ENCODE assay signal across 8 cellular contexts in genomic region chr7:150756858-150757257, GRCh38. TPM values are rescaled to one million over a fixed set of nuclear protein-coding genes. Genes with fewer than 3 reads are reported as not detected.
DNase-seq lines count a peak whose midpoint lies in the region; ATAC-seq and TF ChIP-seq lines count a peak whose summit lies in the region.

No MANE protein-coding gene starts in this region.

- H3K4me2 ChIP-seq in Loucy (ENCODE audit: low read depth, low read length, poor library complexity, severe bottlenecking), result peak overlapping the region; percentile 80
- H3K4me2 ChIP-seq in neural progenitor cell, result no peak overlapping the region

- H2AFZ ChIP-seq in Loucy (ENCODE audit: low read length), result no peak overlapping the region
- H2AFZ ChIP-seq in neural progenitor cell (replicated peaks), result no peak overlapping the region

- no peaks in the 10 kb centered on the region for H3K9me3 ChIP-seq in Loucy (ENCODE audit: insufficient read depth, low read depth, low read length)
- H3K9me3 ChIP-seq in neural progenitor cell (ENCODE audit: low read depth), result no peaks in the 10 kb centered on the region

- H3K27me3 Mint-ChIP-seq in neural progenitor cell (ENCODE audit: insufficient read depth, low read depth), result peaks cover 4% of the 10 kb centered on the region

- H3K4me1 ChIP-seq in Loucy (ENCODE audit: insufficient read depth, low read length, poor library complexity, severe bottlenecking), result peaks cover 34% of the 10 kb centered on the region
- no peaks in the 10 kb centered on the region for H3K4me1 ChIP-seq in neural progenitor cell

- H3K4me3 ChIP-seq in Loucy (ENCODE audit: low read length, poor library complexity, severe bottlenecking), result no peak overlapping the region
- H3K4me3 ChIP-seq in neural progenitor cell, result no peak overlapping the region

- H3K9ac ChIP-seq in Loucy (ENCODE audit: low read depth, low read length, poor library complexity, severe bottlenecking) (peak overlapping the region; percentile 55), neural progenitor cell (no peak overlapping the region)

- H3K79me2 ChIP-seq in Loucy (ENCODE audit: insufficient read depth, low read length) (no peaks in the 10 kb centered on the region), neural progenitor cell (ENCODE audit: low read depth) (no peaks in the 10 kb centered on the region)

- H3K36me3 ChIP-seq in Loucy (ENCODE audit: insufficient read depth, low read length), result no peaks in the 10 kb centered on the region
- no peaks in the 10 kb centered on the region for H3K36me3 ChIP-seq in neural progenitor cell

- H4K20me1 ChIP-seq in Loucy (ENCODE audit: insufficient read depth, low read length, poor library complexity, severe bottlenecking), result no peaks in the 10 kb centered on the region
- H4K20me1 ChIP-seq in neural progenitor cell (ENCODE audit: low read depth), result no peaks in the 10 kb centered on the region

- TF ChIP-seq CTCF in Loucy (conservative IDR thresholded peaks at IDR 0.05; ENCODE audit: low read length) (peak; percentile 85), neural progenitor cell (IDR thresholded peaks at IDR 0.05) (peak; percentile 27)

- DNase-seq in NCI-H1694 treated with DMSO at 0.1 percent for 48 hours (lab: John Stamatoyannopoulos, UW) (peak; percentile 4), NCI-H1694 (lab: John Stamatoyannopoulos, UW) (no peak), neural progenitor cell (ENCODE audit: low spot score) (peak; percentile 36)
- DNase-seq in central memory CD4-positive, alpha-beta T cell, result peak; percentile 65
- DNase-seq in NK-92 treated with Interleukin-12 subunit alpha and Interleukin-12 subunit beta, amount 100 ng/mL, for 24 hours (lab: John Stamatoyannopoulos, UW), result no peak

- H3K36me3 Mint-ChIP-seq in neural progenitor cell, result no peaks in the 10 kb centered on the region

- H3K27me3 ChIP-seq in Loucy (ENCODE audit: insufficient read depth, low read length, poor library complexity, severe bottlenecking) (no peaks in the 10 kb centered on the region), neural progenitor cell (peaks cover 61% of the 10 kb centered on the region)

- H3K27ac ChIP-seq in neural progenitor cell, result no peak overlapping the region

- H3K9me2 ChIP-seq in Loucy (replicated peaks; ENCODE audit: low read depth, low read length), result no peaks in the 10 kb centered on the region

- H3F3A ChIP-seq in Loucy (ENCODE audit: low read depth), result peaks cover 9% of the 10 kb centered on the region; the same call in 1 of the 2 replicates
- H3F3A ChIP-seq in neural progenitor cell (ENCODE audit: low read depth), result no peaks in the 10 kb centered on the region

- no peak overlapping the region for H3K4me3 Mint-ChIP-seq in neural progenitor cell

- ATAC-seq in HG02759 (IDR thresholded peaks at IDR 0.05; ENCODE audit: unreplicated experiment) (no peak), HG02973 (IDR thresholded peaks at IDR 0.05; ENCODE audit: unreplicated experiment) (no peak)

- H3K4me1 Mint-ChIP-seq in neural progenitor cell, result no peaks in the 10 kb centered on the region

- no peak overlapping the region for H3K27ac Mint-ChIP-seq in neural progenitor cell

- peaks cover 8% of the 10 kb centered on the region for H3K9me3 Mint-ChIP-seq in neural progenitor cell

RNA-seq across cellular contexts. Expression of gene GIMAP5, which starts 19.6 kb away (rescaled TPM):
- 0.03 TPM in 1 of 2 replicates, not detected in the other for total RNA-seq in neural progenitor cell (ENCODE audit: low replicate concordance)

RNA-seq across cellular contexts. Expression of gene GIMAP1, which starts 40.4 kb away (rescaled TPM):
- not detected in 2 replicates for total RNA-seq in neural progenitor cell (ENCODE audit: low replicate concordance)

RNA-seq across cellular contexts. Expression of gene TMEM176B, which starts 43.3 kb away (rescaled TPM):
- 0.54 and 1.1 TPM in 2 replicates for total RNA-seq in neural progenitor cell (ENCODE audit: low replicate concordance)

RNA-seq across cellular contexts. Expression of gene TMEM176A, which starts 43.7 kb away (rescaled TPM):
- 0.62 TPM in 1 of 2 replicates, not detected in the other for total RNA-seq in neural progenitor cell (ENCODE audit: low replicate concordance)

Comparison
In these comparisons a context has a peak if more than half of its experiments do, and no peak if none do; other contexts are left out.
1. DNase-seq: peak in NCI-H1694 treated with DMSO at 0.1 percent for 48 hours (single experiment), central memory CD4-positive, alpha-beta T cell (single experiment) and neural progenitor cell (single experiment); none in NCI-H1694 (single experiment) and NK-92 treated with Interleukin-12 subunit alpha and Interleukin-12 subunit beta, amount 100 ng/mL, for 24 hours (single experiment).